ENCODE assay signal across 9 cellular contexts in genomic region chr5:72508241-72509170, GRCh38. TPM values are rescaled to one million over a fixed set of nuclear protein-coding genes. Genes with fewer than 3 reads are reported as not detected.
DNase-seq lines count a peak whose midpoint lies in the region; ATAC-seq and TF ChIP-seq lines count a peak whose summit lies in the region.
"Had no signal": no experiment of that assay in that cellular context is flagged by ENCODE, and none has a peak within 500 bp of the region (broad histone marks: within the 10 kb centered on the region; RNA-seq: fewer than 3 reads in every experiment).

No MANE protein-coding gene starts in this region.

- H3K27me3 ChIP-seq in prostate gland (replicated peaks; ENCODE audit: insufficient read depth) = no peaks in the 10 kb centered on the region
- H3K27me3 ChIP-seq: SJCRH30 had no signal

- DNase-seq in GM13976 (ENCODE audit: low spot score) (peak; percentile 80), KBM-7 (peak; percentile 77), left lobe of liver (ENCODE audit: low spot score) (no peak), hepatic stellate cell (ENCODE audit: low spot score) (no peak), prostate gland (ENCODE audit: low spot score) (no peak), NCI-H1436 treated with DMSO at 0.1 percent for 48 hours (lab: John Stamatoyannopoulos, UW) (no peak)
- no peak for DNase-seq in stimulated activated effector memory CD8-positive, alpha-beta T cell treated with anti-CD3 and anti-CD28 coated beads, Interleukin-12 subunit alpha, Interleukin-12 subunit beta, amount 100 ng/mL, for 72 hours (ENCODE audit: low spot score in 2 of 2)
- DNase-seq: SJCRH30 had no signal

- H3K27ac Mint-ChIP-seq in stimulated activated effector memory CD8-positive, alpha-beta T cell treated with anti-CD3 and anti-CD28 coated beads, Interleukin-12 subunit alpha, Interleukin-12 subunit beta, amount 100 ng/mL, for 72 hours = no peak overlapping the region

- no peak overlapping the region for H3K4me3 Mint-ChIP-seq in stimulated activated effector memory CD8-positive, alpha-beta T cell treated with anti-CD3 and anti-CD28 coated beads, Interleukin-12 subunit alpha, Interleukin-12 subunit beta, amount 100 ng/mL, for 72 hours

- no peak overlapping the region for H3K4me3 ChIP-seq in prostate gland
- H3K4me3 ChIP-seq: SJCRH30 had no signal

- no peaks in the 10 kb centered on the region for H3K36me3 ChIP-seq in prostate gland
- H3K36me3 ChIP-seq: SJCRH30 had no signal

- 94% methylated on average over 8 of the region's 8 CpGs for WGBS in prostate gland

- H3K36me3 Mint-ChIP-seq in stimulated activated effector memory CD8-positive, alpha-beta T cell treated with anti-CD3 and anti-CD28 coated beads, Interleukin-12 subunit alpha, Interleukin-12 subunit beta, amount 100 ng/mL, for 72 hours = no peaks in the 10 kb centered on the region

- no peaks in the 10 kb centered on the region for H3K9me3 Mint-ChIP-seq in stimulated activated effector memory CD8-positive, alpha-beta T cell treated with anti-CD3 and anti-CD28 coated beads, Interleukin-12 subunit alpha, Interleukin-12 subunit beta, amount 100 ng/mL, for 72 hours

- intact Hi-C loops in prostate gland (cut with DNase I) = loop anchor here (5.0 kb wide), 1 partner anchor 56 kb away; no protein-coding TSS in a partner anchor

- no peak for TF ChIP-seq POLR2A in prostate gland (IDR thresholded peaks at IDR 0.05)

- H3K9me3 ChIP-seq in prostate gland = no peaks in the 10 kb centered on the region

- peaks cover under 1% of the 10 kb centered on the region for H3K4me1 ChIP-seq in prostate gland (replicated peaks)

- H3K4me1 Mint-ChIP-seq in stimulated activated effector memory CD8-positive, alpha-beta T cell treated with anti-CD3 and anti-CD28 coated beads, Interleukin-12 subunit alpha, Interleukin-12 subunit beta, amount 100 ng/mL, for 72 hours = no peaks in the 10 kb centered on the region

- peak; percentile 91 for ATAC-seq in GM21717 (IDR thresholded peaks at IDR 0.05; ENCODE audit: unreplicated experiment)
- peak; percentile 17 for ATAC-seq in left lobe of liver
- ATAC-seq in stimulated activated effector memory CD8-positive, alpha-beta T cell treated with anti-CD3 and anti-CD28 coated beads, Interleukin-12 subunit alpha, Interleukin-12 subunit beta, amount 100 ng/mL, for 72 hours = no peak

- in situ Hi-C loops in GM13976 (cut with MboI; ENCODE audit: low sequenced_read_pairs, unreplicated experiment) = no loop called here
- in situ Hi-C loops in KBM-7 (cut with MboI; ENCODE audit: low pct_unique_long_range_greater_than_20kb, low sequenced_read_pairs) = loop anchor here (25.0 kb wide), 1 partner anchor 146 kb away; no protein-coding TSS in a partner anchor

- no peak overlapping the region for H3K27ac ChIP-seq in prostate gland
- H3K27ac ChIP-seq: SJCRH30 had no signal

- TF ChIP-seq CTCF in GM13976 (IDR thresholded peaks at IDR 0.05; ENCODE audit: borderline replicate concordance, control extremely low read depth, extremely low read depth, insufficient read depth, missing control alignments) (no peak), prostate gland (IDR thresholded peaks at IDR 0.05) (no peak)

RNA-seq across cellular contexts. Expression of gene ZNF366, which starts 1.3 kb away (rescaled TPM):
- total RNA-seq in left lobe of liver (1.7 TPM), prostate gland (1 to 10 TPM; 2.0 to 3.2 TPM)

Comparison
In these comparisons a context has a peak if more than half of its experiments do, and no peak if none do; other contexts are left out.
1. DNase-seq: peak in GM13976 (single experiment) and KBM-7 (single experiment); none in left lobe of liver (single experiment), hepatic stellate cell (single experiment), prostate gland (single experiment), NCI-H1436 treated with DMSO at 0.1 percent for 48 hours (single experiment) and stimulated activated effector memory CD8-positive, alpha-beta T cell treated with anti-CD3 and anti-CD28 coated beads, Interleukin-12 subunit alpha, Interleukin-12 subunit beta, amount 100 ng/mL, for 72 hours (0 of 2).